In genomic region chr10:94059174-94059573, GRCh38 we compare ENCODE assay signal across 19 cellular contexts.
A peak's percentile ranks its signal among the peaks of the same experiment; 100 is the strongest.
DNase-seq lines count a peak whose midpoint lies in the region; ATAC-seq, FAIRE-seq and TF ChIP-seq lines count a peak whose summit lies in the region.
"Had no signal": no experiment of that assay in that cellular context is flagged by ENCODE, and none has a peak within 500 bp of the region (broad histone marks: within the 10 kb centered on the region; RNA-seq: fewer than 3 reads in every experiment).

No MANE protein-coding gene starts in this region.

- DNase-seq in A549 (ENCODE audit: low read depth in 1 of 2, low spot score in 1 of 2) (no peak), H54 (ENCODE audit: insufficient read length, low spot score) (no peak), bronchial epithelial cell (ENCODE audit: low read depth) (no peak), nephron progenitor cell (no peak), small intestine (no peak), kidney glomerular epithelial cell (lab: John Stamatoyannopoulos, UW) (no peak), OCI-M1 (lab: John Stamatoyannopoulos, UW) (no peak)
- DNase-seq: 8988T; CD8-positive, alpha-beta T cell; DMS79 treated with DMSO at 0.1 percent for 48 hours; GF-D8; KBM-7 had no signal

- H3K9me3 Mint-ChIP-seq in nephron progenitor cell = no peaks in the 10 kb centered on the region
- H3K9me3 Mint-ChIP-seq: CD8-positive, alpha-beta T cell; IgD-negative memory B cell had no signal

- H3K4me3 Mint-ChIP-seq in nephron progenitor cell = no peak overlapping the region
- H3K4me3 Mint-ChIP-seq: B cell; CD8-positive, alpha-beta T cell; IgD-negative memory B cell had no signal

- no peak for TF ChIP-seq EP300 in A549 (IDR thresholded peaks at IDR 0.05)

- H3K4me1 ChIP-seq in A549 (peaks cover 22% of the 10 kb centered on the region), small intestine (ENCODE audit: control insufficient read depth in 2 of 2, insufficient read depth in 1 of 2, low read depth in 1 of 2, low read length in 1 of 2) (no peaks in the 10 kb centered on the region)
- H3K4me1 ChIP-seq: BLaER1 treated with 17β-estradiol and CSF1 and Interleukin-3, amounts not matched to agents 10 nM and 100 nM had no signal

- H3K27me3 ChIP-seq in bronchial epithelial cell (ENCODE audit: control insufficient read depth, insufficient read depth, low read length) (no peaks in the 10 kb centered on the region), small intestine (ENCODE audit: control insufficient read depth in 2 of 2, insufficient read depth in 2 of 2, low read length in 2 of 2) (no peaks in the 10 kb centered on the region)
- H3K27me3 ChIP-seq: BLaER1 treated with 17β-estradiol and CSF1 and Interleukin-3, amounts not matched to agents 10 nM and 100 nM had no signal

- TF ChIP-seq RAD21 in A549 (conservative IDR thresholded peaks at IDR 0.05 in 1 of 2, IDR thresholded peaks at IDR 0.05 in 1 of 2) = no peak

- no peak overlapping the region for H3K4me3 ChIP-seq in A549
- H3K4me3 ChIP-seq in bronchial epithelial cell (ENCODE audit: low read depth, low read length) = no peak overlapping the region
- no peak overlapping the region for H3K4me3 ChIP-seq in small intestine (ENCODE audit: low read depth in 1 of 2, low read length in 2 of 2)
- H3K4me3 ChIP-seq: BLaER1 treated with 17β-estradiol and CSF1 and Interleukin-3, amounts not matched to agents 10 nM and 100 nM; HAP-1 had no signal

- H3K36me3 ChIP-seq in bronchial epithelial cell (ENCODE audit: control insufficient read depth, insufficient read depth, low read length) = no peaks in the 10 kb centered on the region
- H3K36me3 ChIP-seq in small intestine (ENCODE audit: control insufficient read depth in 2 of 2, insufficient read depth in 2 of 2, low read length in 2 of 2) = no peaks in the 10 kb centered on the region
- H3K36me3 ChIP-seq: BLaER1 treated with 17β-estradiol and CSF1 and Interleukin-3, amounts not matched to agents 10 nM and 100 nM; HAP-1 had no signal

- 89% methylated on average over 2 of the region's 2 CpGs for WGBS in A549 (ENCODE audit: missing lambda C conversion rate)
- WGBS in small intestine, 3 donors = 81 to 90% (median 88%) methylated on average over 2 of the region's 2 CpGs

- no peak for FAIRE-seq in A549 (lab: Jason Lieb, UNC)
- peak; percentile 60 for FAIRE-seq in H54 (lab: Jason Lieb, UNC)
- peak; percentile 75 for FAIRE-seq in bronchial epithelial cell (lab: Jason Lieb, UNC)
- no peak for FAIRE-seq in small intestine (lab: Jason Lieb, UNC)
- FAIRE-seq: D721Med, H1, HepG2 had no signal

- peaks cover 7% of the 10 kb centered on the region for H3K27me3 Mint-ChIP-seq in nephron progenitor cell (ENCODE audit: low read depth, poor library complexity)
- H3K27me3 Mint-ChIP-seq: IgD-negative memory B cell had no signal

- TF ChIP-seq CTCF in A549 (IDR thresholded peaks at IDR 0.05) (no peak), bronchial epithelial cell (IDR thresholded peaks at IDR 0.05; ENCODE audit: insufficient read depth, low read length, severe bottlenecking) (no peak), nephron progenitor cell (IDR thresholded peaks at IDR 0.05) (no peak)

- H3K27ac Mint-ChIP-seq in nephron progenitor cell = peak overlapping the region; percentile 1
- H3K27ac Mint-ChIP-seq: B cell; CD8-positive, alpha-beta T cell; IgD-negative memory B cell had no signal

- POLR2A ChIA-PET in A549 (lab: Yijun Ruan, JAX) = no interaction called here

- H3K4me2 ChIP-seq in A549 = peak overlapping the region; percentile 16; the same call in 1 of the 3 replicates
- H3K4me2 ChIP-seq: BLaER1 treated with 17β-estradiol and CSF1 and Interleukin-3, amounts not matched to agents 10 nM and 100 nM had no signal

- H3K9me3 ChIP-seq in A549 = no peaks in the 10 kb centered on the region
- no peaks in the 10 kb centered on the region for H3K9me3 ChIP-seq in small intestine (ENCODE audit: control insufficient read depth, low read depth)
- H3K9me3 ChIP-seq: BLaER1 treated with 17β-estradiol and CSF1 and Interleukin-3, amounts not matched to agents 10 nM and 100 nM; HAP-1 had no signal

- H3K27ac ChIP-seq in A549 = no peak overlapping the region; a peak in 2 of 6 replicates
- H3K27ac ChIP-seq in small intestine (ENCODE audit: low read depth in 1 of 2, low read length in 1 of 2) = no peak overlapping the region
- H3K27ac ChIP-seq: BLaER1 treated with 17β-estradiol and CSF1 and Interleukin-3, amounts not matched to agents 10 nM and 100 nM had no signal

- CTCF ChIA-PET in A549 (lab: Yijun Ruan, JAX) = interaction anchor here (2.1 kb wide), 1 partner anchor 105 kb away, joined by 4 read pairs; no protein-coding TSS in a partner anchor

- no peaks in the 10 kb centered on the region for H3K36me3 Mint-ChIP-seq in nephron progenitor cell (ENCODE audit: low read depth)
- H3K36me3 Mint-ChIP-seq: CD8-positive, alpha-beta T cell; IgD-negative memory B cell had no signal

- no peak for ATAC-seq in A549
- ATAC-seq: CD8-positive, alpha-beta T cell; HepG2 had no signal

- no peak for TF ChIP-seq POLR2A in A549 (IDR thresholded peaks at IDR 0.05; ENCODE audit: low read length)
- no peak for TF ChIP-seq POLR2A in H54 (IDR thresholded peaks at IDR 0.05; ENCODE audit: low read depth, low read length)

- H3K4me1 Mint-ChIP-seq in nephron progenitor cell = no peaks in the 10 kb centered on the region
- H3K4me1 Mint-ChIP-seq: B cell, IgD-negative memory B cell had no signal

TF ChIP-seq in A549, 52 proteins besides CTCF, POLR2A, EP300 and RAD21:
- TF ChIP-seq FOSL2 (IDR thresholded peaks at IDR 0.05) (no peak), FOSL2 (CRISPR knock-in tag; IDR thresholded peaks at IDR 0.05) (peak; percentile 37; the same call in 1 of the 2 replicates), ZFP36 (IDR thresholded peaks at IDR 0.05; ENCODE audit: borderline replicate concordance, partially characterized antibody) (no peak)
TF ChIP-seq in A549: peak in this region for 1.
